8 cellular contexts compared by ENCODE assay signal in the genomic region with DNA sequence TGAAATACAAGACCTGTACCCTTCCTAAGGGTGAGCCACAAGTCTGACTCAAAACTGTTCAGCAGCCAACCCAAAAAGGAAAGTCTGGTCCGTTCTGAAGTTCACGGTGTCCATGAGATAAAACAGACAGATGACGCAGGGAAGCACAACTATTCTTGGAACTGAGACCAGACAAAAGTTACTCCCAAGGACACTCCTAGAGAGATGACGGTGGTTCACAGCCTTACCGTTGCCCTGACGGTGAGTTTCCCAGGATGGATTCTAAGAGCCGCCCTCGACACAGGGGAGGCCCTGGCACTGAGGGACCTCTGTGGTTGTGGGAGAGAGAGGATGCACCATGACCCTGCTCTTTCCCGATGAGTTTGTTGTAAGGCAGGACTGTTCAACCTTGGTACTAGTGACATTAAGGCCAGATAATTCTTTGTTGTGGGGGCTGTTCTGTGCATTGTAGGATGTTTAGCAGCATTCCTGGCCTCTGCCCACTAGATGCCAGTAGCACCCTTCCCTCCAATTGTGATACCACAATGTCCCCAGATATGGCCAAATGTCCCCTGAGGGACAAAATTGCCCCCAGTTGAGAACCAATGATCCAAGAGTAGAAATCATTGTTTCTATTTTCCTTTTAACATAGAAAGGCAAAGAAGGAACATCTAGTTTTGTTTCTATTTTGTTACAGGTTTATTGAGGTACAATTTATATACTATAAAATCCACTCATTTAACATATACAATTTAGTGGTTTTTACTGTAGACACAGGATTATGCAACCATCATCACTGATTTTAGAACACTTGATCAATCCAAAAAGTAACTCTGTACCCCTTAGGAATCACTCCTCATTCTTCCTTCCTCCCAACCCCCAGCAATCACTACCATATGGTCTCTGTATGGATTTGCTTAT.
DNase-seq lines count a peak whose midpoint lies in the region; ATAC-seq and TF ChIP-seq lines count a peak whose summit lies in the region.

No MANE protein-coding gene starts in this region.

- H3K9me3 Mint-ChIP-seq in nephron progenitor cell = no peaks in the 10 kb centered on the region

- H3K27me3 Mint-ChIP-seq in nephron progenitor cell (ENCODE audit: low read depth, poor library complexity) = peaks cover 32% of the 10 kb centered on the region

- H3K4me3 ChIP-seq in cardiac fibroblast (replicated peaks in 1 of 2; ENCODE audit: low read depth in 2 of 2, low read length in 2 of 2) = no peak overlapping the region

- no peak for ATAC-seq in GM18498 (IDR thresholded peaks at IDR 0.05; ENCODE audit: unreplicated experiment)

- H3K4me3 Mint-ChIP-seq in nephron progenitor cell = no peak overlapping the region

- H3K36me3 Mint-ChIP-seq in nephron progenitor cell (ENCODE audit: low read depth) = no peaks in the 10 kb centered on the region

- H3K4me1 Mint-ChIP-seq in nephron progenitor cell = no peaks in the 10 kb centered on the region

- TF ChIP-seq CTCF in cardiac fibroblast (IDR thresholded peaks at IDR 0.05; ENCODE audit: low read depth, low read length) (peak; percentile 56), nephron progenitor cell (IDR thresholded peaks at IDR 0.05) (peak; percentile 38)

- no peak overlapping the region for H3K27ac Mint-ChIP-seq in nephron progenitor cell

- DNase-seq in EH (ENCODE audit: low read depth) (peak; percentile 47), LoVo (ENCODE audit: low spot score) (peak; percentile 20), cardiac fibroblast (ENCODE audit: low read depth in 2 of 2) (peak; percentile 80 to 85), nephron progenitor cell (no peak), NCI-H2196 treated with DMSO at 0.1 percent for 48 hours (lab: John Stamatoyannopoulos, UW; ENCODE audit: unreplicated experiment) (no peak), OCI-M2 (lab: John Stamatoyannopoulos, UW; ENCODE audit: unreplicated experiment) (no peak)
- no peak for DNase-seq in activated T-cell treated with anti-CD3 and anti-CD28 coated beads, Interleukin-2, amount 50 U/mL, for 48 hours

Comparison
In these comparisons a context has a peak if more than half of its experiments do, and no peak if none do; other contexts are left out.
1. DNase-seq: peak in EH (single experiment), LoVo (single experiment) and cardiac fibroblast (2 of 2); none in nephron progenitor cell (single experiment), NCI-H2196 treated with DMSO at 0.1 percent for 48 hours (single experiment), OCI-M2 (single experiment) and activated T-cell treated with anti-CD3 and anti-CD28 coated beads, Interleukin-2, amount 50 U/mL, for 48 hours (0 of 2).